In the genomic region with DNA sequence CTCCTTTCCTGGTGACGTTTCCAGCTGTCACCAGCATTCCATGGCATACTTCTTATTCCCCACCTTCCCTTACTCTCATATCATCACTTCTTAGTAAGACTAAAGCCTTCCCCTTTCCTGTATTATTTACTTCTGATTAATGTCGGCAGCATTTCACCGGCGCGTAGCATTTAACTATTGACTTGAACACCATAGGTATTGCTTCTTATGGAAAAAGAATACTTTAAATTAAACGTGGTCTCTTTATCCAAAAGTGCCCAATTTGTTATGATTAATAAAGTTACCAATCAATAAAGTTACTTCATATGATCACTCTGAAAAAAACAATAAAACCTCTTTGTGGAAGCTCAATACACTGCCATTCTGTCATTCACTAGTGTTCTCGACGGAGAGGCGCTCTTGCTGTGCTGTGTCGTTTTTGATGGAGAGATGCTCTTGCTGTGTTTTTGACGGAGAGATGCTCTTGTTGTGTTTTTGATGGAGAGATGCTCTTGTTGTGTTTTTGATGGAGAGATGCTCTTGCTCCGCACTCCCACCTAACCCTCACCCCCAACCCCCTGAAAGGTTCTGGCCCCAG, we compare ENCODE assay signal across 9 cellular contexts.
DNase-seq lines count a peak whose midpoint lies in the region; ATAC-seq and TF ChIP-seq lines count a peak whose summit lies in the region.
"Had no signal": no experiment of that assay in that cellular context is flagged by ENCODE, and none has a peak within 500 bp of the region (broad histone marks: within the 10 kb centered on the region; RNA-seq: fewer than 3 reads in every experiment).

No MANE protein-coding gene starts in this region.

- TF ChIP-seq EP300 in suprapubic skin (IDR thresholded peaks at IDR 0.05) = no peak

- no peaks in the 10 kb centered on the region for H3K9me3 Mint-ChIP-seq in activated CD4-positive, alpha-beta T cell treated with anti-CD3 and anti-CD28 coated beads, Interleukin-2, amount 10 ng/mL, durations not matched to agents 24 days and 14 days
- H3K9me3 Mint-ChIP-seq in activated naive CD8-positive, alpha-beta T cell treated with anti-CD3 and anti-CD28 coated beads, Interleukin-2, amount 50 U/mL, for 24 hours = no peaks in the 10 kb centered on the region

- peaks cover 0 to 57% of the 10 kb centered on the region in 2 donors for H3K4me1 ChIP-seq in left lung
- H3K4me1 ChIP-seq in suprapubic skin = peaks cover 21% of the 10 kb centered on the region
- peaks cover 0 to 9% of the 10 kb centered on the region in 2 donors for H3K4me1 ChIP-seq in uterus

- ATAC-seq in activated naive CD8-positive, alpha-beta T cell treated with anti-CD3 and anti-CD28 coated beads, Interleukin-2, amount 50 U/mL, for 24 hours = no peak
- ATAC-seq in left lung = peak; percentile 12

- no peaks in the 10 kb centered on the region for H3K27me3 Mint-ChIP-seq in activated CD4-positive, alpha-beta T cell treated with anti-CD3 and anti-CD28 coated beads, Interleukin-2, amount 10 ng/mL, durations not matched to agents 24 days and 14 days
- no peaks in the 10 kb centered on the region for H3K27me3 Mint-ChIP-seq in activated naive CD8-positive, alpha-beta T cell treated with anti-CD3 and anti-CD28 coated beads, Interleukin-2, amount 50 U/mL, for 24 hours

- H3K9me3 ChIP-seq in left lung = no peaks in the 10 kb centered on the region
- no peaks in the 10 kb centered on the region for H3K9me3 ChIP-seq in suprapubic skin
- H3K9me3 ChIP-seq in uterus = no peaks in the 10 kb centered on the region
- H3K9me3 ChIP-seq: tibial nerve had no signal

- H3K27me3 ChIP-seq in left lung = no peaks in the 10 kb centered on the region
- no peaks in the 10 kb centered on the region for H3K27me3 ChIP-seq in suprapubic skin
- H3K27me3 ChIP-seq in uterus = no peaks in the 10 kb centered on the region
- H3K27me3 ChIP-seq: tibial nerve had no signal

- no peak overlapping the region for H3K4me3 ChIP-seq in left lung
- peak overlapping the region; percentile 21 for H3K4me3 ChIP-seq in suprapubic skin
- H3K4me3 ChIP-seq in uterus = peak overlapping the region in 1 of 2 donors; percentile 3

- intact Hi-C loops in activated CD4-positive, alpha-beta T cell treated with anti-CD3 and anti-CD28 coated beads, Interleukin-2, amount 10 ng/mL, durations not matched to agents 24 days and 14 days (cut with micrococcal nuclease) = loop anchor here (1.0 kb wide), 1 partner anchor 424 kb away; no protein-coding TSS in a partner anchor
- intact Hi-C loops in left lung (cut with DNase I) = loop anchor here in 1 of 2 donors (5.0 to 10.0 kb wide), 2 partner anchors 171 to 419 kb away; a partner anchor contains a TSS
- intact Hi-C loops in uterus (cut with DNase I; ENCODE audit: low total_unique reads) = loop anchor here (5.0 kb wide), 1 partner anchor 424 kb away; no protein-coding TSS in a partner anchor

- 83% methylated on average over 12 of the region's 12 CpGs for WGBS in suprapubic skin

- TF ChIP-seq CTCF in left lung (IDR thresholded peaks at IDR 0.05) = no peak
- TF ChIP-seq CTCF in suprapubic skin (IDR thresholded peaks at IDR 0.05) = no peak
- no peak for TF ChIP-seq CTCF in uterus (IDR thresholded peaks at IDR 0.05)

- no peak for DNase-seq in activated CD4-positive, alpha-beta T cell treated with anti-CD3 and anti-CD28 coated beads, Interleukin-2, amount 10 ng/mL, durations not matched to agents 24 days and 14 days
- DNase-seq in activated CD4-positive, alpha-beta T cell treated with anti-CD3 and anti-CD28 coated beads for 1 hour = no peak
- DNase-seq in activated naive CD8-positive, alpha-beta T cell treated with anti-CD3 and anti-CD28 coated beads, Interleukin-2, amount 50 U/mL, for 24 hours = no peak
- no peak for DNase-seq in left lung
- no peak for DNase-seq in suprapubic skin (ENCODE audit: low spot score in 2 of 2)
- DNase-seq in ACHN = no peak
- DNase-seq in uterus = no peak
- DNase-seq in DMS79 (lab: John Stamatoyannopoulos, UW) = no peak

- H3K36me3 ChIP-seq in left lung = no peaks in the 10 kb centered on the region
- no peaks in the 10 kb centered on the region for H3K36me3 ChIP-seq in suprapubic skin
- H3K36me3 ChIP-seq in uterus = no peaks in the 10 kb centered on the region
- H3K36me3 ChIP-seq: tibial nerve had no signal

- in situ Hi-C loops in ACHN (cut with HindIII; ENCODE audit: low pct_ligation_motif_present, low pct_unique_long_range_greater_than_20kb, low sequenced_read_pairs) = no loop called here

- H3K4me1 Mint-ChIP-seq in activated CD4-positive, alpha-beta T cell treated with anti-CD3 and anti-CD28 coated beads, Interleukin-2, amount 10 ng/mL, durations not matched to agents 24 days and 14 days = peaks cover 11% of the 10 kb centered on the region
- peaks cover 15% of the 10 kb centered on the region for H3K4me1 Mint-ChIP-seq in activated naive CD8-positive, alpha-beta T cell treated with anti-CD3 and anti-CD28 coated beads, Interleukin-2, amount 50 U/mL, for 24 hours

- H3K27ac Mint-ChIP-seq in activated CD4-positive, alpha-beta T cell treated with anti-CD3 and anti-CD28 coated beads, Interleukin-2, amount 10 ng/mL, durations not matched to agents 24 days and 14 days = no peak overlapping the region
- peak overlapping the region; percentile 62 for H3K27ac Mint-ChIP-seq in activated naive CD8-positive, alpha-beta T cell treated with anti-CD3 and anti-CD28 coated beads, Interleukin-2, amount 50 U/mL, for 24 hours

- TF ChIP-seq POLR2A in suprapubic skin (IDR thresholded peaks at IDR 0.05) = no peak
- no peak for TF ChIP-seq POLR2A in uterus (IDR thresholded peaks at IDR 0.05)

- H3K36me3 Mint-ChIP-seq in activated CD4-positive, alpha-beta T cell treated with anti-CD3 and anti-CD28 coated beads, Interleukin-2, amount 10 ng/mL, durations not matched to agents 24 days and 14 days (ENCODE audit: low read depth) = no peaks in the 10 kb centered on the region
- H3K36me3 Mint-ChIP-seq in activated naive CD8-positive, alpha-beta T cell treated with anti-CD3 and anti-CD28 coated beads, Interleukin-2, amount 50 U/mL, for 24 hours (ENCODE audit: low read depth) = no peaks in the 10 kb centered on the region

- H3K27ac ChIP-seq in left lung (peak overlapping the region in 1 of 2 donors; percentile 28), suprapubic skin (no peak overlapping the region), uterus (peak overlapping the region in 1 of 2 donors; percentile 5)
- H3K27ac ChIP-seq: tibial nerve had no signal

- peak overlapping the region; percentile 51 for H3K4me3 Mint-ChIP-seq in activated CD4-positive, alpha-beta T cell treated with anti-CD3 and anti-CD28 coated beads, Interleukin-2, amount 10 ng/mL, durations not matched to agents 24 days and 14 days
- H3K4me3 Mint-ChIP-seq in activated naive CD8-positive, alpha-beta T cell treated with anti-CD3 and anti-CD28 coated beads, Interleukin-2, amount 50 U/mL, for 24 hours = peak overlapping the region; percentile 59
